ENCODE assay signal across 8 cellular contexts in the genomic region with DNA sequence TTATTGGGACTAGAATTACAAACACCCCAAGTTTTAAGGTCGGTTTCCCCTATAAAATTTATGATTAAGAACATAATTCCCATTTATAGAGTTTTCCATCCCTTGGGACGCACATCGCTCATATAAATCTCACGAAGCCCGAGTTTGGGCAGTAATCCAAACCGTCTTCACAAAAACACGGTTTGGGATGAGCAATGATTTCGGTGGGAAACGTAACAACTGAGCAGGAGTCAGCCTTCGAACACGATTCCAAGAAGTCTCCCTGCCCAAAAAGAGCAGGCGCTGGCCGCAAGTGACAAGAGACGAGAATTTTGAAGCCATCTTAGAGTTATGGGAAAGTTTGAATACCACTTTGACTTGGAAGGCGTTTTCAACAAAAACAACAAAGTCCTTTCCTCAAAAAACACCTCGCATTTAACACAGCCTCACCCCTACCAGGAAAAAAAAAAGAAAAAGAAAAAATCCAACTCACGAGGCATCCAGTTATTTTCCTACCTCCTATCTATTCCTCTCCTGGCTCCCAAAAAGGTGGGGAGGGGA. TPM values are rescaled to one million over a fixed set of nuclear protein-coding genes. Genes with fewer than 3 reads are reported as not detected.
DNase-seq lines count a peak whose midpoint lies in the region; ATAC-seq lines count a peak whose summit lies in the region.

No MANE protein-coding gene starts in this region.

- H3K4me1 Mint-ChIP-seq in natural killer cell treated with Interleukin-12 subunit alpha and Interleukin-12 subunit beta and Interleukin-15 and Interleukin-18, amount 100 ng/mL, for 72 hours (ENCODE audit: low read depth in 2 of 2), result peaks cover 21 to 30% of the 10 kb centered on the region in 2 donors

- no peak for ATAC-seq in natural killer cell treated with Interleukin-12 subunit alpha and Interleukin-12 subunit beta and Interleukin-15 and Interleukin-18, amount 100 ng/mL, for 72 hours
- ATAC-seq in HG02610 (IDR thresholded peaks at IDR 0.05; ENCODE audit: unreplicated experiment), result no peak

- peak overlapping the region; percentile 90 for H3K9ac ChIP-seq in NT2/D1 (ENCODE audit: insufficient read length, low read depth)

- peaks cover 23% of the 10 kb centered on the region for H3K36me3 ChIP-seq in NT2/D1 (ENCODE audit: insufficient read depth, insufficient read length, low read length)
- no peaks in the 10 kb centered on the region for H3K36me3 ChIP-seq in effector memory CD4-positive, alpha-beta T cell (ENCODE audit: control insufficient read depth, insufficient read depth, low read length)

- peak overlapping the region; percentile 77 for H3K27ac ChIP-seq in effector memory CD4-positive, alpha-beta T cell (ENCODE audit: insufficient read depth, low read length, poor library complexity, severe bottlenecking)

- no peaks in the 10 kb centered on the region for H3K9me3 Mint-ChIP-seq in natural killer cell treated with Interleukin-12 subunit alpha and Interleukin-12 subunit beta and Interleukin-15 and Interleukin-18, amount 100 ng/mL, for 72 hours

- DNase-seq in G401 (ENCODE audit: low spot score), result peak; percentile 46
- DNase-seq in NT2/D1 (ENCODE audit: low read depth, low spot score), result no peak
- no peak for DNase-seq in effector memory CD4-positive, alpha-beta T cell
- DNase-seq in natural killer cell treated with Interleukin-12 subunit alpha and Interleukin-12 subunit beta and Interleukin-15 and Interleukin-18, amount 100 ng/mL, for 72 hours (ENCODE audit: low spot score), result no peak
- no peak for DNase-seq in stimulated activated CD8-positive, alpha-beta memory T cell treated with anti-CD3 and anti-CD28 coated beads, Interleukin-4, amount 100 ng/mL, for 48 hours
- DNase-seq in NCI-H69 (lab: John Stamatoyannopoulos, UW), result no peak
- no peak for DNase-seq in COR-L47 (lab: John Stamatoyannopoulos, UW)

- H3K4me3 Mint-ChIP-seq in natural killer cell treated with Interleukin-12 subunit alpha and Interleukin-12 subunit beta and Interleukin-15 and Interleukin-18, amount 100 ng/mL, for 72 hours, result peak overlapping the region; percentile 79

- peak overlapping the region; percentile 53 for H3K4me3 ChIP-seq in NT2/D1 (ENCODE audit: insufficient read length, low read depth)
- peak overlapping the region; percentile 71 for H3K4me3 ChIP-seq in effector memory CD4-positive, alpha-beta T cell (ENCODE audit: insufficient read depth, low read depth, low read length, poor library complexity, severe bottlenecking)

- no peaks in the 10 kb centered on the region for H3K36me3 Mint-ChIP-seq in natural killer cell treated with Interleukin-12 subunit alpha and Interleukin-12 subunit beta and Interleukin-15 and Interleukin-18, amount 100 ng/mL, for 72 hours

- H3K27me3 Mint-ChIP-seq in natural killer cell treated with Interleukin-12 subunit alpha and Interleukin-12 subunit beta and Interleukin-15 and Interleukin-18, amount 100 ng/mL, for 72 hours, result peaks cover 5 to 7% of the 10 kb centered on the region in 2 donors

- in situ Hi-C loops in G401 (cut with HindIII; ENCODE audit: low sequenced_read_pairs), result no loop called here

- H3K27ac Mint-ChIP-seq in natural killer cell treated with Interleukin-12 subunit alpha and Interleukin-12 subunit beta and Interleukin-15 and Interleukin-18, amount 100 ng/mL, for 72 hours, result peak overlapping the region; percentile 76

- no peaks in the 10 kb centered on the region for H3K4me1 ChIP-seq in NT2/D1 (ENCODE audit: insufficient read depth, insufficient read length)
- peaks cover 25% of the 10 kb centered on the region for H3K4me1 ChIP-seq in effector memory CD4-positive, alpha-beta T cell (ENCODE audit: control insufficient read depth, insufficient read depth, low read length, poor library complexity, severe bottlenecking)

- H3K9me3 ChIP-seq in NT2/D1 (ENCODE audit: insufficient read depth, low read length), result no peaks in the 10 kb centered on the region
- no peaks in the 10 kb centered on the region for H3K9me3 ChIP-seq in effector memory CD4-positive, alpha-beta T cell (ENCODE audit: control insufficient read depth, low read length)

- H3K27me3 ChIP-seq in NT2/D1 (ENCODE audit: insufficient read depth, insufficient read length), result no peaks in the 10 kb centered on the region
- no peaks in the 10 kb centered on the region for H3K27me3 ChIP-seq in effector memory CD4-positive, alpha-beta T cell (replicated peaks; ENCODE audit: control insufficient read depth, insufficient read depth, low read length, poor library complexity, severe bottlenecking)

RNA-seq across cellular contexts. Expression of gene SEPHS1, which starts 1.7 kb away (rescaled TPM):
- 77.1 and 134 TPM in 2 replicates for total RNA-seq in G401 (2014; rRNA removed; shearing (Covaris generic))
- 10 to 100 TPM; 37.8 to 62.4 TPM for total RNA-seq in natural killer cell treated with Interleukin-12 subunit alpha and Interleukin-12 subunit beta and Interleukin-15 and Interleukin-18, amount 100 ng/mL, for 72 hours

RNA-seq across cellular contexts. Expression of gene PHYH, which starts 46.5 kb away (rescaled TPM):
- 32.9 and 43.3 TPM in 2 replicates for total RNA-seq in G401 (2014; rRNA removed; shearing (Covaris generic))
- 1 to 10 TPM; 4.4 to 7.0 TPM for total RNA-seq in natural killer cell treated with Interleukin-12 subunit alpha and Interleukin-12 subunit beta and Interleukin-15 and Interleukin-18, amount 100 ng/mL, for 72 hours
